ENCODE assay signal across 18 cellular contexts in the genomic region with DNA sequence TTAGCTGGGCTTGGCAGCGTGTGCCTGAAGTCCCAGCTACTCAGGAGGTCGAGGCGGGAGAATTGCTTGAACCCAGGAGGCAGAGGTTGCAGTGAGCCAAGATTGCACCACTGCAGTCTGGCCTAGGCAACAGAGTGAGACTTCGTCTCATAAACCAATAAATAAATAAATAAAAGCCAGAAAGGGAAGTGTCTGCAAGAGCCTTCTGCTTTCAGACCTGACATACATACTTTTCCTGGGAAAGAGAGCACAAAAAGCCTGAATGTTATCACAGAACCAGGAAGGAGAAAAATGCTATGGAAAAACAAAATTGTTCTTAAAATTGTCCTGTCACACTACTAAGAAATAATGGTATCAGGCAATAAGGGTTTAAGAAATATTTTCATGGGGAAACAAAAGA. TPM values are rescaled to one million over a fixed set of nuclear protein-coding genes. Genes with fewer than 3 reads are reported as not detected.
DNase-seq lines count a peak whose midpoint lies in the region; TF ChIP-seq lines count a peak whose summit lies in the region.
"Had no signal": no experiment of that assay in that cellular context is flagged by ENCODE, and none has a peak within 500 bp of the region (broad histone marks: within the 10 kb centered on the region; RNA-seq: fewer than 3 reads in every experiment).

No MANE protein-coding gene starts in this region.

- H3K4me1 ChIP-seq in Caco-2 (peaks cover 38% of the 10 kb centered on the region), ovary (ENCODE audit: insufficient read depth) (peaks cover 2% of the 10 kb centered on the region), PC-9 (replicated peaks; ENCODE audit: insufficient read depth) (no peaks in the 10 kb centered on the region; the same call in 1 of the 2 replicates)

- BruUV-seq in Caco-2 (replicated peaks; lab: Mats Ljungman, UMichigan) (no TSS peak), PC-9 (replicated peaks; lab: Mats Ljungman, UMichigan) (no TSS peak)

- peaks cover 8% of the 10 kb centered on the region for H3K79me2 ChIP-seq in PC-9 (ENCODE audit: low read depth)

- CTCF ChIA-PET in Caco-2 (lab: Charles Lee), result no interaction called here
- CTCF ChIA-PET in PC-9 (lab: Charles Lee), result interaction anchor here (0.7 kb wide), 1 partner anchor 293 kb away, joined by 7 read pairs; no protein-coding TSS in a partner anchor

- H3K27me3 ChIP-seq in Caco-2 (replicated peaks; ENCODE audit: control insufficient read depth, insufficient read depth, low read length), result no peaks in the 10 kb centered on the region
- H3K27me3 ChIP-seq in ovary, result no peaks in the 10 kb centered on the region
- no peaks in the 10 kb centered on the region for H3K27me3 ChIP-seq in PC-9 (ENCODE audit: insufficient read depth, low read depth)
- H3K27me3 ChIP-seq: BE2C had no signal

- H3K9me3 ChIP-seq in Caco-2 (no peaks in the 10 kb centered on the region), ovary (no peaks in the 10 kb centered on the region), PC-9 (ENCODE audit: insufficient read depth, low read depth) (no peaks in the 10 kb centered on the region)
- H3K9me3 ChIP-seq: BE2C had no signal

- WGBS in ovary, 3 donors, result 76 to 90% (median 85%) methylated on average over 4 of the region's 4 CpGs

- H3K36me3 ChIP-seq in Caco-2 (ENCODE audit: control insufficient read depth, insufficient read depth, low read length) (no peaks in the 10 kb centered on the region), ovary (no peaks in the 10 kb centered on the region), PC-9 (ENCODE audit: low read depth) (no peaks in the 10 kb centered on the region)
- H3K36me3 ChIP-seq: BE2C had no signal

- no peaks in the 10 kb centered on the region for H3K9me2 ChIP-seq in PC-9 (ENCODE audit: insufficient read depth)

- DNase-seq in CD1c-positive myeloid dendritic cell (ENCODE audit: extremely low spot score), result peak; percentile 50
- no peak for DNase-seq in Caco-2
- peak; percentile 18 for DNase-seq in NB4 (ENCODE audit: low read depth)
- no peak for DNase-seq in ovary
- DNase-seq in chondrocyte (ENCODE audit: low spot score), result no peak
- DNase-seq in PC-9, result no peak
- DNase-seq: ACHN; BE2C; C1 segment of cervical spinal cord; CD4-positive, alpha-beta T cell; DMS79 treated with DMSO at 0.1 percent for 48 hours; GF-D8; GOT3; H7; HFFc6; IMR-90 had no signal

- H3K4me3 ChIP-seq in Caco-2 (ENCODE audit: low read depth, low read length), result no peak overlapping the region
- no peak overlapping the region for H3K4me3 ChIP-seq in NB4 (ENCODE audit: low read depth, low read length)
- no peak overlapping the region for H3K4me3 ChIP-seq in ovary
- no peak overlapping the region for H3K4me3 ChIP-seq in PC-9

- H3K27ac ChIP-seq in ovary (no peak overlapping the region), PC-9 (no peak overlapping the region)
- H3K27ac ChIP-seq: HL-60 had no signal

- no peak overlapping the region for H3K4me2 ChIP-seq in PC-9

- POLR2A ChIA-PET in Caco-2 (lab: Charles Lee), result no interaction called here
- POLR2A ChIA-PET in PC-9 (lab: Charles Lee; ENCODE audit: unreplicated experiment), result no interaction called here

- H3K4me3 Mint-ChIP-seq in Caco-2 (ENCODE audit: unreplicated experiment) (no peak overlapping the region), chondrocyte (ENCODE audit: unreplicated experiment) (no peak overlapping the region)
- no peak overlapping the region for H3K4me3 Mint-ChIP-seq in dendritic cell treated with granulocyte-macrophage colony-stimulating factor and Interleukin-4, amounts not matched to agents 40 ng/mL and 50 ng/mL, for 4 days
- H3K4me3 Mint-ChIP-seq: CD4-positive, alpha-beta T cell; HFFc6 had no signal

- TF ChIP-seq CTCF in Caco-2 (IDR thresholded peaks at IDR 0.05; ENCODE audit: insufficient read depth in 1 of 2, low read depth in 1 of 2, low read length in 1 of 2, severe bottlenecking in 1 of 2, unreplicated experiment in 1 of 2), result no peak
- TF ChIP-seq CTCF in NB4 (IDR thresholded peaks at IDR 0.05; ENCODE audit: low read depth, low read length), result no peak
- no peak for TF ChIP-seq CTCF in ovary (IDR thresholded peaks at IDR 0.05)
- TF ChIP-seq CTCF in chondrocyte (IDR thresholded peaks at IDR 0.05), result no peak
- TF ChIP-seq CTCF in PC-9 (conservative IDR thresholded peaks at IDR 0.05), result no peak

- H3K36me3 Mint-ChIP-seq in Caco-2 (ENCODE audit: insufficient read depth, unreplicated experiment) (peaks cover 18% of the 10 kb centered on the region), chondrocyte (ENCODE audit: low read depth) (peaks cover 1% of the 10 kb centered on the region)
- H3K36me3 Mint-ChIP-seq in dendritic cell treated with granulocyte-macrophage colony-stimulating factor and Interleukin-4, amounts not matched to agents 40 ng/mL and 50 ng/mL, for 4 days (ENCODE audit: low read depth), result peaks cover 12% of the 10 kb centered on the region

- no peaks in the 10 kb centered on the region for H3K9me3 Mint-ChIP-seq in Caco-2 (ENCODE audit: unreplicated experiment)
- H3K9me3 Mint-ChIP-seq in dendritic cell treated with granulocyte-macrophage colony-stimulating factor and Interleukin-4, amounts not matched to agents 40 ng/mL and 50 ng/mL, for 4 days, result no peaks in the 10 kb centered on the region
- peaks cover 2% of the 10 kb centered on the region for H3K9me3 Mint-ChIP-seq in chondrocyte (ENCODE audit: low read depth)
- H3K9me3 Mint-ChIP-seq: CD4-positive, alpha-beta T cell had no signal

- H3K27ac Mint-ChIP-seq in Caco-2 (ENCODE audit: unreplicated experiment) (peak overlapping the region; percentile 48), chondrocyte (ENCODE audit: unreplicated experiment) (no peak overlapping the region)
- H3K27ac Mint-ChIP-seq in dendritic cell treated with granulocyte-macrophage colony-stimulating factor and Interleukin-4, amounts not matched to agents 40 ng/mL and 50 ng/mL, for 4 days, result peak overlapping the region; percentile 75
- H3K27ac Mint-ChIP-seq: CD4-positive, alpha-beta T cell; HFFc6 had no signal

- no peak overlapping the region for H2AFZ ChIP-seq in PC-9

- intact Hi-C loops in Caco-2 (cut with micrococcal nuclease; ENCODE audit: unreplicated experiment), result no loop called here
- intact Hi-C loops in dendritic cell treated with granulocyte-macrophage colony-stimulating factor and Interleukin-4, amounts not matched to agents 40 ng/mL and 50 ng/mL, for 4 days (cut with micrococcal nuclease), result no loop called here
- intact Hi-C loops in ovary (cut with DNase I), result no loop called here
- intact Hi-C loops in PC-9 (cut with micrococcal nuclease; ENCODE audit: unreplicated experiment), result no loop called here

- no peaks in the 10 kb centered on the region for H4K20me1 ChIP-seq in PC-9 (ENCODE audit: insufficient read depth)

- peaks cover 33% of the 10 kb centered on the region for H3K4me1 Mint-ChIP-seq in Caco-2 (ENCODE audit: low read depth, unreplicated experiment)
- peaks cover 68% of the 10 kb centered on the region for H3K4me1 Mint-ChIP-seq in dendritic cell treated with granulocyte-macrophage colony-stimulating factor and Interleukin-4, amounts not matched to agents 40 ng/mL and 50 ng/mL, for 4 days (ENCODE audit: low read depth)
- peaks cover 7% of the 10 kb centered on the region for H3K4me1 Mint-ChIP-seq in chondrocyte (ENCODE audit: low read depth)

- H3K27me3 Mint-ChIP-seq in Caco-2 (ENCODE audit: insufficient read depth, unreplicated experiment), result no peaks in the 10 kb centered on the region
- H3K27me3 Mint-ChIP-seq in dendritic cell treated with granulocyte-macrophage colony-stimulating factor and Interleukin-4, amounts not matched to agents 40 ng/mL and 50 ng/mL, for 4 days, result no peaks in the 10 kb centered on the region
- H3K27me3 Mint-ChIP-seq in chondrocyte (ENCODE audit: low read depth), result no peaks in the 10 kb centered on the region
- H3K27me3 Mint-ChIP-seq: CD4-positive, alpha-beta T cell had no signal

- no peaks in the 10 kb centered on the region for H3F3A ChIP-seq in PC-9 (ENCODE audit: insufficient read depth, low read depth)

- no peak for TF ChIP-seq EP300 in ovary (IDR thresholded peaks at IDR 0.05)

- TF ChIP-seq POLR2A in NB4 (IDR thresholded peaks at IDR 0.05; ENCODE audit: extremely low read depth, insufficient read length) (no peak), ovary (IDR thresholded peaks at IDR 0.05) (no peak)

RNA-seq across cellular contexts. Expression of a gene that starts 4.1 kb away (rescaled TPM):
- total RNA-seq in Caco-2 (2022) (172 and 183 TPM in 2 replicates), ovary (10 to 100 TPM; 56.6 to 95.8 (median 64.6) TPM), chondrocyte (134 to 147 TPM (median 146 TPM) in 3 replicates), PC-9 (2021) (64.9 and 76.9 TPM in 2 replicates)
- polyA plus RNA-seq in ovary, result 10 to 100 TPM; 29.0 to 43.6 TPM

Comparison
In these comparisons a context has a peak if more than half of its experiments do, and no peak if none do; other contexts are left out.
1. DNase-seq: peak in CD1c-positive myeloid dendritic cell (single experiment) and NB4 (single experiment); none in Caco-2 (0 of 2), ovary (0 of 5), chondrocyte (single experiment) and PC-9 (0 of 2).